Comparison of ENCODE assay signal across 23 cellular contexts in the genomic region with DNA sequence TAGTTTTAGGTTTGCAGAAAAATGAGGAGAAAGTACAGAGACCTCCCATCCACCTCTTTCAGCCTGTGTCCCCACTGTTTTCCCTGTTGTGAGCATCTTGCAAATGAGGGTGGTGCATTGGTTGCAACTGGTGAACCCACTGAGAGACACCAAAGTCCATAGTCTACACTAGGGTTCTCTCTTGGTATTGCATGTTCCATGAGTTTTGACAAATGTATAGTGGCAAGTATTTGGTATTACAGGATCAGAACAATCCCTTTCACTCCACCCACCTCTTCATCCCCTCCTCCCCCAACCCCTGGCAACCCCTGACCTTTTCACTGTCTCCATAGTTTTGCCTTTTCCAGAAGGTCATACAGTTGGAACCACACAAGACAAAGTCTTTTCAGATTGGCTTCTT. TPM values are rescaled to one million over a fixed set of nuclear protein-coding genes. Genes with fewer than 3 reads are reported as not detected.
"Had no signal": no experiment of that assay in that cellular context is flagged by ENCODE, and none has a peak within 500 bp of the region (broad histone marks: within the 10 kb centered on the region; RNA-seq: fewer than 3 reads in every experiment).

No MANE protein-coding gene starts in this region.

- H3K4me3 Mint-ChIP-seq: activated naive CD4-positive, alpha-beta T cell treated with anti-CD3 and anti-CD28 coated beads, Interleukin-2, amount 50 U/mL, for 24 hours; activated T-cell treated with anti-CD3 and anti-CD28 coated beads, Interleukin-2, amount 50 U/mL, for 4 hours; neural progenitor cell had no signal

- H3K27ac Mint-ChIP-seq: activated naive CD4-positive, alpha-beta T cell treated with anti-CD3 and anti-CD28 coated beads, Interleukin-2, amount 50 U/mL, for 24 hours; neural progenitor cell had no signal

- H3K4me2 ChIP-seq: neural progenitor cell had no signal

- H3K36me3 ChIP-seq: colonic mucosa, esophagus squamous epithelium, neural progenitor cell, ovary, tibial artery, uterus had no signal

- H3K9me3 ChIP-seq: body of pancreas, colonic mucosa, esophagus squamous epithelium, ovary, tibial artery, uterus had no signal

- DNase-seq: activated CD4-positive, alpha-beta T cell treated with anti-CD3 and anti-CD28 coated beads, Interleukin-2, amount 50 U/mL, for 4 hours; activated effector memory CD4-positive, alpha-beta T cell treated with anti-CD3 and anti-CD28 coated beads, Interleukin-2, amount 50 U/mL, for 16 hours; activated T-cell treated with anti-CD3 and anti-CD28 coated beads, Interleukin-2, amount 50 U/mL, for 4 hours; amygdala; body of pancreas; caudate nucleus; colonic mucosa; esophagus squamous epithelium; glutamatergic neuron; hypothalamus; kidney glomerular epithelial cell; left ventricle myocardium superior; mesendoderm; ovary; SW 1271; uterus had no signal

- H3K36me3 Mint-ChIP-seq: neural progenitor cell had no signal

- H3K4me3 ChIP-seq: body of pancreas, colonic mucosa, esophagus squamous epithelium, neural progenitor cell, ovary, tibial artery, uterus had no signal

- H3K9ac ChIP-seq: neural progenitor cell had no signal

- ATAC-seq: activated CD4-positive, CD25-positive, alpha-beta regulatory T cell treated with anti-CD3 and anti-CD28 coated beads, Interleukin-2, amount 50 U/mL, for 24 hours; activated T-cell treated with anti-CD3 and anti-CD28 coated beads, Interleukin-2, amount 50 U/mL, for 4 hours; body of pancreas; left ventricle myocardium superior; sciatic nerve had no signal

- H3K27me3 Mint-ChIP-seq: activated naive CD4-positive, alpha-beta T cell treated with anti-CD3 and anti-CD28 coated beads, Interleukin-2, amount 50 U/mL, for 24 hours had no signal

- H3K4me1 ChIP-seq: body of pancreas, colonic mucosa, esophagus squamous epithelium, tibial artery, uterus had no signal

- H3K27me3 ChIP-seq: body of pancreas, colonic mucosa, neural progenitor cell, ovary, uterus had no signal

- H3K27ac ChIP-seq: body of pancreas, colonic mucosa, esophagus squamous epithelium, neural progenitor cell, ovary, tibial artery, uterus had no signal

- H3K9me3 Mint-ChIP-seq: activated naive CD4-positive, alpha-beta T cell treated with anti-CD3 and anti-CD28 coated beads, Interleukin-2, amount 50 U/mL, for 24 hours; activated T-cell treated with anti-CD3 and anti-CD28 coated beads, Interleukin-2, amount 50 U/mL, for 4 hours; neural progenitor cell had no signal

- H2AFZ ChIP-seq: neural progenitor cell had no signal

RNA-seq across cellular contexts. Expression of a gene that starts 20.1 kb away (rescaled TPM):
- total RNA-seq: fibroblast of villous mesenchyme, pulmonary artery endothelial cell had no signal
